31 cellular contexts compared by ENCODE assay signal in genomic region chr17:80953471-80954315, GRCh38. TPM values are rescaled to one million over a fixed set of nuclear protein-coding genes. Genes with fewer than 3 reads are reported as not detected.
A peak's percentile ranks its signal among the peaks of the same experiment; 100 is the strongest.
DNase-seq lines count a peak whose midpoint lies in the region; ATAC-seq, FAIRE-seq and TF ChIP-seq lines count a peak whose summit lies in the region.
"Had no signal": no experiment of that assay in that cellular context is flagged by ENCODE, and none has a peak within 500 bp of the region (broad histone marks: within the 10 kb centered on the region; RNA-seq: fewer than 3 reads in every experiment).

No MANE protein-coding gene starts in this region.

- BruUV-seq in K562 (replicated peaks; lab: Mats Ljungman, UMichigan) = no TSS peak

- peaks cover 10% of the 10 kb centered on the region for H3K36me3 Mint-ChIP-seq in neural progenitor cell
- peaks cover 10% of the 10 kb centered on the region for H3K36me3 Mint-ChIP-seq in activated T-cell treated with anti-CD3 and anti-CD28 coated beads, Interleukin-2, amount 50 U/mL, for 4 hours (ENCODE audit: insufficient read depth)

- H3K9ac ChIP-seq in K562 (ENCODE audit: insufficient read depth in 1 of 2, low read depth in 2 of 2, low read length in 2 of 2) (no peak overlapping the region), neural progenitor cell (no peak overlapping the region)

- no peaks in the 10 kb centered on the region for H3K27me3 ChIP-seq in left ventricle myocardium inferior (ENCODE audit: low read depth)
- H3K27me3 ChIP-seq in K562 (ENCODE audit: control insufficient read depth in 2 of 2, insufficient read depth in 2 of 2, low read length in 2 of 2) = no peaks in the 10 kb centered on the region
- no peaks in the 10 kb centered on the region for H3K27me3 ChIP-seq in neural progenitor cell
- H3K27me3 ChIP-seq: cardiac muscle cell had no signal

- ATAC-seq in left cardiac atrium = no peak
- no peak for ATAC-seq in K562
- no peak for ATAC-seq in GM21786 (IDR thresholded peaks at IDR 0.05; ENCODE audit: unreplicated experiment)
- no peak for ATAC-seq in activated T-cell treated with anti-CD3 and anti-CD28 coated beads, Interleukin-2, amount 50 U/mL, for 4 hours
- ATAC-seq: GM12878; naive thymus-derived CD4-positive, alpha-beta T cell had no signal

- CTCF ChIA-PET in K562 (lab: Yijun Ruan, JAX; ENCODE audit: low intra/inter-chr PET ratio) = no interaction called here

- POLR2A ChIA-PET in K562 (lab: Yijun Ruan, JAX) = no interaction called here

- H3K27ac Mint-ChIP-seq in neural progenitor cell = no peak overlapping the region

- H3K79me2 ChIP-seq in K562 (ENCODE audit: control insufficient read depth, insufficient read depth, low read length) (no peaks in the 10 kb centered on the region), neural progenitor cell (ENCODE audit: low read depth) (no peaks in the 10 kb centered on the region)

- H3K9me3 Mint-ChIP-seq in neural progenitor cell = peaks cover 4% of the 10 kb centered on the region
- H3K9me3 Mint-ChIP-seq in activated T-cell treated with anti-CD3 and anti-CD28 coated beads, Interleukin-2, amount 50 U/mL, for 4 hours = no peaks in the 10 kb centered on the region
- H3K9me3 Mint-ChIP-seq: naive thymus-derived CD4-positive, alpha-beta T cell had no signal

- H3K4me3 ChIP-seq in left ventricle myocardium inferior (no peak overlapping the region), K562 (no peak overlapping the region), neural progenitor cell (no peak overlapping the region)
- H3K4me3 ChIP-seq: cardiac muscle cell, GM12878, PC-9 had no signal

- H4K20me1 ChIP-seq in K562 (replicated peaks; ENCODE audit: control insufficient read depth, insufficient read depth, low read length) = no peaks in the 10 kb centered on the region
- H4K20me1 ChIP-seq in neural progenitor cell (ENCODE audit: low read depth) = no peaks in the 10 kb centered on the region

- peak; percentile 9 for DNase-seq in left cardiac atrium
- no peak for DNase-seq in left ventricle myocardium inferior
- no peak for DNase-seq in K562 (ENCODE audit: extremely low read depth in 1 of 4, low spot score in 3 of 4)
- peak; percentile 1 for DNase-seq in neural progenitor cell (ENCODE audit: low spot score)
- no peak for DNase-seq in activated T-cell treated with anti-CD3 and anti-CD28 coated beads, Interleukin-2, amount 50 U/mL, for 4 hours
- no peak for DNase-seq in SW480 (ENCODE audit: low spot score)
- DNase-seq: activated CD4-positive, alpha-beta T cell treated with anti-CD3 and anti-CD28 coated beads for 4 hours; activated T-cell treated with anti-CD3 and anti-CD28 coated beads, Interleukin-2, amount 50 U/mL, for 1 hour; cortex of kidney; erythroblast; islet precursor cell; KBM-7; midbrain; naive thymus-derived CD4-positive, alpha-beta T cell; NCI-H1105 treated with DMSO at 0.1 percent for 48 hours; NCI-H1930; NCI-H2171 treated with DMSO at 0.1 percent for 48 hours; NCI-H524 treated with DMSO at 0.1 percent for 48 hours; occipital lobe; PC-9; SHP77; small intestine; stimulated activated CD4-positive, alpha-beta T cell treated with anti-CD3 and anti-CD28 coated beads, Interleukin-1b, Interleukin-23, amount 100 ng/mL, for 48 hours; stimulated activated naive CD4-positive, alpha-beta T cell treated with Interleukin-2 at 50 U/mL for 16 hours had no signal

- H3K9me3 ChIP-seq in left ventricle myocardium inferior (replicated peaks) (no peaks in the 10 kb centered on the region), K562 (replicated peaks; ENCODE audit: control insufficient read depth, insufficient read depth, low read depth, low read length) (no peaks in the 10 kb centered on the region), neural progenitor cell (ENCODE audit: low read depth) (no peaks in the 10 kb centered on the region)

- peaks cover 12% of the 10 kb centered on the region for H3K4me1 Mint-ChIP-seq in neural progenitor cell
- H3K4me1 Mint-ChIP-seq in activated T-cell treated with anti-CD3 and anti-CD28 coated beads, Interleukin-2, amount 50 U/mL, for 4 hours (ENCODE audit: low read depth) = no peaks in the 10 kb centered on the region
- H3K4me1 Mint-ChIP-seq: naive thymus-derived CD4-positive, alpha-beta T cell had no signal

- no peak for TF ChIP-seq POLR2A in K562 (conservative IDR thresholded peaks at IDR 0.05)

- H3F3A ChIP-seq in neural progenitor cell (ENCODE audit: low read depth) = peaks cover 18% of the 10 kb centered on the region

- H3K4me1 ChIP-seq in left ventricle myocardium inferior (peaks cover 10% of the 10 kb centered on the region), K562 (replicated peaks in 1 of 2; ENCODE audit: control insufficient read depth in 2 of 2, insufficient read depth in 2 of 2, low read length in 2 of 2) (peaks cover 0 to 10% of the 10 kb centered on the region in 2 experiments; a peak in 2 of 5 replicates), neural progenitor cell (peaks cover 20% of the 10 kb centered on the region)

- TF ChIP-seq CTCF in left ventricle myocardium inferior (IDR thresholded peaks at IDR 0.05; ENCODE audit: borderline replicate concordance) (no peak), K562 (IDR thresholded peaks at IDR 0.05 in 2 of 3, conservative IDR thresholded peaks at IDR 0.05 in 1 of 3; ENCODE audit: insufficient read depth in 2 of 3, low read depth in 1 of 3, low read length in 3 of 3) (no peak), neural progenitor cell (IDR thresholded peaks at IDR 0.05) (no peak)

- TF ChIP-seq EP300 in K562 (IDR thresholded peaks at IDR 0.05; ENCODE audit: low read length) = no peak

- peaks cover 8% of the 10 kb centered on the region for H3K27me3 Mint-ChIP-seq in neural progenitor cell (ENCODE audit: insufficient read depth, low read depth)
- no peaks in the 10 kb centered on the region for H3K27me3 Mint-ChIP-seq in activated T-cell treated with anti-CD3 and anti-CD28 coated beads, Interleukin-2, amount 50 U/mL, for 4 hours (ENCODE audit: low read depth)
- H3K27me3 Mint-ChIP-seq: naive thymus-derived CD4-positive, alpha-beta T cell had no signal

- TF ChIP-seq RAD21 in K562 (CRISPR knock-in tag; conservative IDR thresholded peaks at IDR 0.05 in 1 of 2, IDR thresholded peaks at IDR 0.05 in 1 of 2) = no peak

- H2AFZ ChIP-seq in K562 (ENCODE audit: low read depth, low read length) = no peak overlapping the region
- no peak overlapping the region for H2AFZ ChIP-seq in neural progenitor cell (replicated peaks)
- H2AFZ ChIP-seq: PC-9 had no signal

- no peaks in the 10 kb centered on the region for H3K9me1 ChIP-seq in K562 (ENCODE audit: control insufficient read depth, insufficient read depth, low read length)

- 92% methylated on average over 19 of the region's 22 CpGs for WGBS in K562 (ENCODE audit: insufficient coverage, low coverage, missing lambda C conversion rate)

- H3K27ac ChIP-seq in left ventricle myocardium inferior (replicated peaks) (no peak overlapping the region), K562 (ENCODE audit: extremely low read depth, low read depth, low read length) (no peak overlapping the region), neural progenitor cell (no peak overlapping the region)
- H3K27ac ChIP-seq: cardiac muscle cell, PC-9 had no signal

- FAIRE-seq in K562 (lab: Jason Lieb, UNC) = no peak
- FAIRE-seq: astrocyte, GM12878, H54, HTR-8/SVneo, small intestine, urothelium cell line had no signal

- H3K4me3 Mint-ChIP-seq in neural progenitor cell = no peak overlapping the region
- H3K4me3 Mint-ChIP-seq in activated T-cell treated with anti-CD3 and anti-CD28 coated beads, Interleukin-2, amount 50 U/mL, for 4 hours = no peak overlapping the region
- H3K4me3 Mint-ChIP-seq: naive thymus-derived CD4-positive, alpha-beta T cell had no signal

- in situ Hi-C loops in K562 (cut with MboI) = no loop called here

- intact Hi-C loops in left cardiac atrium (cut with DNase I) = no loop called here
- intact Hi-C loops in left ventricle myocardium inferior (cut with micrococcal nuclease) = no loop called here
- intact Hi-C loops in K562 (cut with micrococcal nuclease) = no loop called here

- H3K36me3 ChIP-seq in left ventricle myocardium inferior (peaks cover 26% of the 10 kb centered on the region), K562 (ENCODE audit: control insufficient read depth, insufficient read depth, low read length) (peaks cover 20% of the 10 kb centered on the region; the same call in 1 of the 3 replicates), neural progenitor cell (peaks cover 5% of the 10 kb centered on the region)

- no peak overlapping the region for H3K4me2 ChIP-seq in K562 (ENCODE audit: insufficient read depth, low read length)
- no peak overlapping the region for H3K4me2 ChIP-seq in neural progenitor cell
- H3K4me2 ChIP-seq: PC-9 had no signal

TF ChIP-seq in K562, 482 proteins besides CTCF, POLR2A, EP300 and RAD21:
- peak; percentile 40; the same call in 1 of the 2 replicates for TF ChIP-seq POLR2G (IDR thresholded peaks at IDR 0.05; ENCODE audit: low read depth, low read length)
- TF ChIP-seq ZNF24 (IDR thresholded peaks at IDR 0.05) = no peak

RNA-seq across cellular contexts. Expression of gene CHMP6, which starts 37.9 kb away (rescaled TPM):
- total RNA-seq in left cardiac atrium (10 to 100 TPM; 17.4 to 19.1 TPM), left ventricle myocardium inferior (15.9 TPM), K562 (2014; rRNA removed) (10.3 and 12.9 TPM in 2 replicates), K562 (2014; rRNA removed; fragmentation: Illumina TruSeq; extraction: Trizol) (14.4 and 15.7 TPM in 2 replicates), K562 (2015; rRNA removed; fragmentation: Illumina TruSeq; extraction: Trizol) (12.7 and 13.8 TPM in 2 replicates), K562 (2021) (25.6 and 26.8 TPM in 2 replicates), neural progenitor cell (ENCODE audit: low replicate concordance) (11.5 and 20.9 TPM in 2 replicates)
- 33.8 and 66.2 TPM in 2 replicates for total RNA-seq in K562 (2011; cell fraction: chromatin; rRNA removed; ENCODE audit: low replicate concordance)
- total RNA-seq in K562 (2011; cell fraction: nucleolus; rRNA removed) = 40.5 and 47.9 TPM in 2 replicates
- 22.9 and 24.6 TPM in 2 replicates for total RNA-seq in K562 (2011; cell fraction: nucleoplasm; rRNA removed)
- polyA plus RNA-seq in K562 (2011; rRNA removed) (8.0 and 13.4 TPM in 2 replicates), K562 (2014; fragmentation: Illumina TruSeq; extraction: Trizol) (11.4 and 15.5 TPM in 2 replicates), K562 (2014; fragmentation: Nextera tagmentation; extraction: Ambion mirVana) (1 to 10 TPM in 1 of 2 experiments, under 1 TPM in 1; 0.25 to 1.8 TPM), K562 (2014; rRNA removed) (28.3 and 30.4 TPM in 2 replicates)
- 10.5 and 35.5 TPM in 2 replicates for polyA plus RNA-seq in K562 (2011; cell fraction: cytosol; rRNA removed)
- 10.7 and 20.1 TPM in 2 replicates for polyA plus RNA-seq in K562 (2011; cell fraction: nucleus; rRNA removed)
- 13.7 and 20.1 TPM in 2 replicates for polyA plus RNA-seq in K562 (2012)
- 11.2 and 15.9 TPM in 2 replicates for polyA minus RNA-seq in K562 (2011; rRNA and poly(A)+ RNA removed)
- 5.0 and 8.7 TPM in 2 replicates for polyA minus RNA-seq in K562 (2011; cell fraction: cytosol; rRNA and poly(A)+ RNA removed)
- 13.5 and 13.7 TPM in 2 replicates for polyA minus RNA-seq in K562 (2011; cell fraction: nucleus; rRNA and poly(A)+ RNA removed)
- 10 to 100 TPM; 35.7 to 42.4 (median 42.1) TPM for total RNA-seq in activated T-cell treated with anti-CD3 and anti-CD28 coated beads, Interleukin-2, amount 50 U/mL, for 4 hours

Comparison
In these comparisons a context has a peak if more than half of its experiments do, and no peak if none do; other contexts are left out.
1. DNase-seq: peak in left cardiac atrium (single experiment) and neural progenitor cell (single experiment); none in left ventricle myocardium inferior (single experiment), K562 (0 of 4), activated T-cell treated with anti-CD3 and anti-CD28 coated beads, Interleukin-2, amount 50 U/mL, for 4 hours (single experiment) and SW480 (single experiment).